Comparison of ENCODE assay signal across 14 cellular contexts in genomic region chr5:102666164-102666951, GRCh38.
A peak's percentile ranks its signal among the peaks of the same experiment; 100 is the strongest.
DNase-seq lines count a peak whose midpoint lies in the region; ATAC-seq, FAIRE-seq and TF ChIP-seq lines count a peak whose summit lies in the region.
"Had no signal": no experiment of that assay in that cellular context is flagged by ENCODE, and none has a peak within 500 bp of the region (broad histone marks: within the 10 kb centered on the region; RNA-seq: fewer than 3 reads in every experiment).

No MANE protein-coding gene starts in this region.

- FAIRE-seq in HepG2 (lab: Jason Lieb, UNC), result no peak

- no peaks in the 10 kb centered on the region for H3K36me3 ChIP-seq in SK-N-SH (replicated peaks in 1 of 2; ENCODE audit: control insufficient read depth in 1 of 2, insufficient read depth in 2 of 2, low read length in 1 of 2)
- H3K36me3 ChIP-seq in mesodermal cell (ENCODE audit: control insufficient read depth, insufficient read depth, low read length), result no peaks in the 10 kb centered on the region
- no peaks in the 10 kb centered on the region for H3K36me3 ChIP-seq in HepG2 (replicated peaks in 1 of 2; ENCODE audit: control insufficient read depth in 1 of 2, insufficient read depth in 2 of 2, low read length in 2 of 2)
- no peaks in the 10 kb centered on the region for H3K36me3 ChIP-seq in CD8-positive, alpha-beta T cell (ENCODE audit: insufficient read depth, low read length)
- H3K36me3 ChIP-seq: gastroesophageal sphincter, lower lobe of right lung, suprapubic skin had no signal

- POLR2A ChIA-PET in SK-N-SH (lab: Yijun Ruan, JAX) (no interaction called here), HepG2 (lab: Yijun Ruan, JAX) (no interaction called here)
- POLR2A ChIA-PET in CD8-positive, alpha-beta T cell (lab: Charles Lee), result no interaction called here

- WGBS in SK-N-SH (ENCODE audit: low lambda C conversion rate), result 38% methylated on average over 4 of the region's 4 CpGs
- 67 to 94% methylated on average over 1 to 2 of the region's 4 CpGs for WGBS in mesodermal cell (ENCODE audit: insufficient coverage in 2 of 2), 2 experiments
- 43% methylated on average over 4 of the region's 4 CpGs for whole genome bisulfite sequencing in HepG2 (ENCODE audit: low lambda C conversion rate)

- TF ChIP-seq POLR2A in HepG2 (IDR thresholded peaks at IDR 0.05; ENCODE audit: insufficient read depth in 1 of 2, low read depth in 2 of 2, low read length in 2 of 2), result no peak

- H3K27ac Mint-ChIP-seq in CD8-positive, alpha-beta T cell, result no peak overlapping the region
- H3K27ac Mint-ChIP-seq: CD8-positive, alpha-beta memory T cell had no signal

- peaks cover 11 to 28% of the 10 kb centered on the region in 2 experiments for H3K4me1 ChIP-seq in SK-N-SH (ENCODE audit: control insufficient read depth in 1 of 2, insufficient read depth in 2 of 2, low read depth in 1 of 2, low read length in 1 of 2)
- no peaks in the 10 kb centered on the region for H3K4me1 ChIP-seq in mesodermal cell (ENCODE audit: control insufficient read depth, insufficient read depth, low read length, poor library complexity, severe bottlenecking)
- no peaks in the 10 kb centered on the region for H3K4me1 ChIP-seq in HepG2 (ENCODE audit: insufficient read depth, low read length)
- H3K4me1 ChIP-seq in CD8-positive, alpha-beta T cell (ENCODE audit: insufficient read depth, low read length), result no peaks in the 10 kb centered on the region
- H3K4me1 ChIP-seq: lower lobe of right lung had no signal

- H3K79me2 ChIP-seq in SK-N-SH (ENCODE audit: insufficient read depth) (no peaks in the 10 kb centered on the region), HepG2 (ENCODE audit: insufficient read depth, low read length) (no peaks in the 10 kb centered on the region)

- intact Hi-C loops in HepG2 (cut with micrococcal nuclease; ENCODE audit: unreplicated experiment), result no loop called here
- intact Hi-C loops in CD8-positive, alpha-beta T cell (cut with DNase I, micrococcal nuclease), result no loop called here

- TF ChIP-seq RAD21 in SK-N-SH (IDR thresholded peaks at IDR 0.05; ENCODE audit: low read length) (no peak), HepG2 (CRISPR knock-in tag; IDR thresholded peaks at IDR 0.05) (no peak)

- no peaks in the 10 kb centered on the region for H3K27me3 Mint-ChIP-seq in CD8-positive, alpha-beta T cell (ENCODE audit: low read depth)

- H3K4me1 Mint-ChIP-seq in CD8-positive, alpha-beta T cell (ENCODE audit: low read depth), result no peaks in the 10 kb centered on the region
- H3K4me1 Mint-ChIP-seq: CD8-positive, alpha-beta memory T cell had no signal

- H2AFZ ChIP-seq in SK-N-SH (ENCODE audit: low read depth) (no peak overlapping the region), HepG2 (ENCODE audit: low read length) (no peak overlapping the region)

- H3K4me3 Mint-ChIP-seq in CD8-positive, alpha-beta T cell, result no peak overlapping the region
- H3K4me3 Mint-ChIP-seq: CD8-positive, alpha-beta memory T cell had no signal

- CTCF ChIA-PET in SK-N-SH (lab: Yijun Ruan, JAX), result interaction anchor here (0.9 to 3.0 kb wide), 5 partner anchors 15 to 567 kb away, joined by 3 to 13 read pairs (median 3); no protein-coding TSS in a partner anchor
- CTCF ChIA-PET in HepG2 (lab: Yijun Ruan, JAX; ENCODE audit: low intra/inter-chr PET ratio, low total read pairs), result no interaction called here
- CTCF ChIA-PET in CD8-positive, alpha-beta T cell (lab: Charles Lee), result interaction anchor here (1.5 kb wide), 1 partner anchor 15 kb away, joined by 3 read pairs; no protein-coding TSS in a partner anchor

- H3K4me2 ChIP-seq in SK-N-SH (no peak overlapping the region), HepG2 (ENCODE audit: low read depth, low read length) (no peak overlapping the region)

- H3F3A ChIP-seq in SK-N-SH (replicated peaks; ENCODE audit: insufficient read depth), result peaks cover 5% of the 10 kb centered on the region

- H3K27ac ChIP-seq in SK-N-SH (ENCODE audit: low read depth in 2 of 2, low read length in 1 of 2) (peak overlapping the region; percentile 27 to 79; a peak in 3 of 4 replicates), mesodermal cell (ENCODE audit: low read depth, low read length, severe bottlenecking) (peak overlapping the region; percentile 48), HepG2 (ENCODE audit: extremely low read length, insufficient read depth, low read length) (no peak overlapping the region)
- H3K27ac ChIP-seq in CD8-positive, alpha-beta T cell (ENCODE audit: low read depth, low read length), result no peak overlapping the region
- H3K27ac ChIP-seq: gastroesophageal sphincter, lower lobe of right lung, suprapubic skin had no signal

- no peaks in the 10 kb centered on the region for H4K20me1 ChIP-seq in SK-N-SH (ENCODE audit: insufficient read depth)
- no peaks in the 10 kb centered on the region for H4K20me1 ChIP-seq in HepG2 (ENCODE audit: insufficient read depth, low read length)

- H3K4me3 ChIP-seq in SK-N-SH (ENCODE audit: low read depth in 2 of 2, low read length in 1 of 2), result no peak overlapping the region
- no peak overlapping the region for H3K4me3 ChIP-seq in mesodermal cell (ENCODE audit: extremely low read depth, insufficient read depth, low read length, poor library complexity, severe bottlenecking)
- no peak overlapping the region for H3K4me3 ChIP-seq in HepG2 (replicated peaks in 1 of 3; ENCODE audit: insufficient read depth in 1 of 3, low read depth in 2 of 3, low read length in 3 of 3)
- no peak overlapping the region for H3K4me3 ChIP-seq in CD8-positive, alpha-beta T cell (ENCODE audit: low read depth, low read length)
- H3K4me3 ChIP-seq: gastroesophageal sphincter, lower lobe of right lung, suprapubic skin had no signal

- H3K9me3 ChIP-seq in SK-N-SH (no peaks in the 10 kb centered on the region), mesodermal cell (ENCODE audit: control insufficient read depth, low read length) (no peaks in the 10 kb centered on the region), HepG2 (ENCODE audit: low read length) (no peaks in the 10 kb centered on the region)
- H3K9me3 ChIP-seq in CD8-positive, alpha-beta T cell (ENCODE audit: low read length), result no peaks in the 10 kb centered on the region
- H3K9me3 ChIP-seq: gastroesophageal sphincter, lower lobe of right lung, suprapubic skin had no signal

- H3K9me2 ChIP-seq in SK-N-SH, result no peaks in the 10 kb centered on the region

- H3K36me3 Mint-ChIP-seq in CD8-positive, alpha-beta T cell, result no peaks in the 10 kb centered on the region
- H3K36me3 Mint-ChIP-seq: CD8-positive, alpha-beta memory T cell had no signal

- in situ Hi-C loops in HepG2 (cut with HindIII; ENCODE audit: extremely low pct_ligation_motif_present, low pct_unique_long_range_greater_than_20kb), result no loop called here

- H3K9ac ChIP-seq in SK-N-SH (no peak overlapping the region), HepG2 (ENCODE audit: insufficient read depth, low read depth, low read length) (no peak overlapping the region)

- H3K9me3 Mint-ChIP-seq in CD8-positive, alpha-beta T cell, result no peaks in the 10 kb centered on the region
- H3K9me3 Mint-ChIP-seq: CD8-positive, alpha-beta memory T cell had no signal

- H3K27me3 ChIP-seq in SK-N-SH (ENCODE audit: insufficient read depth) (no peaks in the 10 kb centered on the region), HepG2 (ENCODE audit: control insufficient read depth in 1 of 2, insufficient read depth in 2 of 2, low read length in 2 of 2) (no peaks in the 10 kb centered on the region)
- H3K27me3 ChIP-seq in CD8-positive, alpha-beta T cell (ENCODE audit: insufficient read depth, low read length), result no peaks in the 10 kb centered on the region
- H3K27me3 ChIP-seq: gastroesophageal sphincter, suprapubic skin had no signal

- TF ChIP-seq EP300 in SK-N-SH (IDR thresholded peaks at IDR 0.05; ENCODE audit: borderline replicate concordance in 1 of 2, low read depth in 1 of 2, low read length in 1 of 2) (peak; percentile 76 to 80; a peak in 3 of 4 replicates), HepG2 (IDR thresholded peaks at IDR 0.05; ENCODE audit: low read depth in 2 of 2, low read length in 2 of 2) (no peak), HepG2 (CRISPR knock-in tag; IDR thresholded peaks at IDR 0.05; ENCODE audit: borderline replicate concordance) (no peak)

- TF ChIP-seq CTCF in SK-N-SH (IDR thresholded peaks at IDR 0.05), result no peak
- no peak for TF ChIP-seq CTCF in HepG2 (CRISPR knock-in tag; IDR thresholded peaks at IDR 0.05)
- no peak for TF ChIP-seq CTCF in CD8-positive, alpha-beta T cell (IDR thresholded peaks at IDR 0.05)

- no TSS peak for BruUV-seq in HepG2 (replicated peaks; lab: Mats Ljungman, UMichigan)

- DNase-seq in DMS 273 (lab: John Stamatoyannopoulos, UW; ENCODE audit: unreplicated experiment) (peak; percentile 97), NCI-H146 treated with DMSO at 0.1 percent for 48 hours (lab: John Stamatoyannopoulos, UW; ENCODE audit: unreplicated experiment) (peak; percentile 27), SK-N-SH (peak; percentile 52), HepG2 (ENCODE audit: low spot score) (no peak)
- no peak for DNase-seq in CD8-positive, alpha-beta T cell
- DNase-seq: CD8-positive, alpha-beta memory T cell; lower lobe of right lung; Right ventricle myocardium superior had no signal

- no peak for ATAC-seq in HepG2
- no peak for ATAC-seq in GM21717 (IDR thresholded peaks at IDR 0.05; ENCODE audit: unreplicated experiment)
- ATAC-seq in CD8-positive, alpha-beta T cell, result no peak
- ATAC-seq in HG02938 (IDR thresholded peaks at IDR 0.05; ENCODE audit: unreplicated experiment), result no peak
- ATAC-seq: gastroesophageal sphincter, lower lobe of right lung, right cardiac atrium had no signal

TF ChIP-seq in SK-N-SH, 30 proteins besides CTCF, POLR2A, EP300 and RAD21 (continues in another document):
- TF ChIP-seq TEAD4 (IDR thresholded peaks at IDR 0.05; ENCODE audit: borderline replicate concordance, insufficient read depth) (peak; percentile 41; the same call in 1 of the 2 replicates), TCF12 (IDR thresholded peaks at IDR 0.05) (peak; percentile 94), EZH2phosphoT487 (IDR thresholded peaks at IDR 0.05; ENCODE audit: borderline replicate concordance, low read depth) (no peak), POLR2AphosphoS5 (IDR thresholded peaks at IDR 0.05; ENCODE audit: low read depth, low read length) (peak; percentile 72), JUND (IDR thresholded peaks at IDR 0.05) (peak; percentile 61)

TF ChIP-seq in HepG2, 621 proteins besides CTCF, POLR2A, EP300 and RAD21 (continues in another document):
- TF ChIP-seq HBP1 (CRISPR knock-in tag; IDR thresholded peaks at IDR 0.05; ENCODE audit: low read depth) (no peak), ZFY (CRISPR knock-in tag; IDR thresholded peaks at IDR 0.05) (no peak), SCMH1 (CRISPR knock-in tag; IDR thresholded peaks at IDR 0.05; ENCODE audit: borderline replicate concordance) (no peak)

Comparison
In these comparisons a context has a peak if more than half of its experiments do, and no peak if none do; other contexts are left out.
1. DNase-seq: peak in DMS 273 (single experiment), NCI-H146 treated with DMSO at 0.1 percent for 48 hours (single experiment) and SK-N-SH (single experiment); none in HepG2 (single experiment) and CD8-positive, alpha-beta T cell (0 of 7).
2. H3K27ac ChIP-seq: peak in SK-N-SH (2 of 2) and mesodermal cell (single experiment); none in HepG2 (single experiment) and CD8-positive, alpha-beta T cell (single experiment).